Comparison of ENCODE assay signal across 15 cellular contexts in the genomic region with DNA sequence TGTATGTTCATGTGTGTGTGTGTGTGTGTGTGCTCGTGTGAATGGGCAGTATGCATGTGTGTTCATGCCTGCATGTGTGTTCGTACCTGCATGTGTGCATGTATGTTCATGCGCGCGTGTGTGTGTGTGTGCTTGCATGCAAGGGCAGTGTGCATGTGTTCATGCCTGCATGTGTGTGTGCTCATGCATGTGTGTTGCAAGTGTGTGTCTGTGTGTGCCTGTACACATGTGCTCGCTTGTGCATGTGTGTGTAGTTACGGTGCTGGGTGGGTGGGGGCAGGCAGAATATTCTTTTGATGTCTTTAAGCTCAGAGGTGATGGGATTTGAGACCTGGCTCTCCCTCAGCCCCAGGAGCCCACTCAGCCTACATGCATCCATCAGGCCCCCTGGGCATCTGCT.
"Had no signal": no experiment of that assay in that cellular context is flagged by ENCODE, and none has a peak within 500 bp of the region (broad histone marks: within the 10 kb centered on the region; RNA-seq: fewer than 3 reads in every experiment).

No MANE protein-coding gene starts in this region.

- H3K27ac Mint-ChIP-seq: type B pancreatic cell had no signal

- H3K9me3 Mint-ChIP-seq: effector memory CD8-positive, alpha-beta T cell; type B pancreatic cell had no signal

- H3K4me2 ChIP-seq: hepatocyte had no signal

- H3K27me3 ChIP-seq: foreskin keratinocyte, hepatocyte, ovary, uterus had no signal

- H3K9me3 ChIP-seq: mucosa of descending colon, ovary, uterus had no signal

- H3K36me3 ChIP-seq: ovary, uterus had no signal

- ATAC-seq: effector memory CD8-positive, alpha-beta T cell; foreskin keratinocyte; left colon; mucosa of descending colon; naive thymus-derived CD8-positive, alpha-beta T cell; right cardiac atrium had no signal

- H3K36me3 Mint-ChIP-seq: type B pancreatic cell had no signal

- H3K4me3 Mint-ChIP-seq: effector memory CD8-positive, alpha-beta T cell; naive thymus-derived CD8-positive, alpha-beta T cell; type B pancreatic cell had no signal

- H3K27ac ChIP-seq: epithelial cell of prostate, foreskin keratinocyte, hepatocyte, ovary, uterus had no signal

- H3K79me2 ChIP-seq: hepatocyte had no signal

- H3K4me3 ChIP-seq: hepatocyte, mucosa of descending colon, ovary, uterus had no signal

- H3K4me1 ChIP-seq: foreskin keratinocyte, uterus had no signal

- H2AFZ ChIP-seq: hepatocyte had no signal

- H3K4me1 Mint-ChIP-seq: naive thymus-derived CD8-positive, alpha-beta T cell had no signal

- DNase-seq: effector memory CD8-positive, alpha-beta T cell; foreskin keratinocyte; kidney; left colon; mucosa of descending colon; naive thymus-derived CD8-positive, alpha-beta T cell; ovary; right cardiac atrium; small intestine; stimulated activated CD4-positive, alpha-beta T cell treated with anti-CD3 and anti-CD28 coated beads, Interleukin-2, amount 100 ng/mL, for 48 hours; stimulated activated naive CD4-positive, alpha-beta T cell treated with Interleukin-2 at 50 U/mL for 16 hours; uterus had no signal

- FAIRE-seq: kidney, small intestine had no signal
